ENCODE assay signal across 9 cellular contexts in genomic region chr6:33621396-33622388, GRCh38. TPM values are rescaled to one million over a fixed set of nuclear protein-coding genes. Genes with fewer than 3 reads are reported as not detected.
DNase-seq lines count a peak whose midpoint lies in the region; ATAC-seq, FAIRE-seq and TF ChIP-seq lines count a peak whose summit lies in the region.
"Had no signal": no experiment of that assay in that cellular context is flagged by ENCODE, and none has a peak within 500 bp of the region (broad histone marks: within the 10 kb centered on the region; RNA-seq: fewer than 3 reads in every experiment).

No MANE protein-coding gene starts in this region.

- TF ChIP-seq CTCF in A549 (IDR thresholded peaks at IDR 0.05) (no peak), astrocyte (IDR thresholded peaks at IDR 0.05; ENCODE audit: insufficient read depth, low read depth, low read length) (no peak)

- CTCF ChIA-PET in A549 (lab: Yijun Ruan, JAX): interaction anchor here (0.6 to 3.6 kb wide), 12 partner anchors 11 to 1995 kb away, joined by 3 to 18 read pairs (median 4); no protein-coding TSS in a partner anchor

- H3K4me3 Mint-ChIP-seq in astrocyte (ENCODE audit: unreplicated experiment) (peak overlapping the region; percentile 87), immature natural killer cell (peak overlapping the region; percentile 84 to 94 (median 87))

- no peaks in the 10 kb centered on the region for H4K20me1 ChIP-seq in astrocyte (ENCODE audit: insufficient read depth, low read length)

- TF ChIP-seq RAD21 in A549 (conservative IDR thresholded peaks at IDR 0.05 in 1 of 2, IDR thresholded peaks at IDR 0.05 in 1 of 2): no peak

- H3K27ac ChIP-seq in A549 (peak overlapping the region; percentile 87 to 99), astrocyte (ENCODE audit: low read depth, low read length) (no peak overlapping the region)

- H3K27me3 ChIP-seq in astrocyte (ENCODE audit: insufficient read depth, low read length): no peaks in the 10 kb centered on the region

- H3K9me3 Mint-ChIP-seq in astrocyte (ENCODE audit: unreplicated experiment) (peaks cover 3% of the 10 kb centered on the region), immature natural killer cell (no peaks in the 10 kb centered on the region)

- TF ChIP-seq EP300 in A549 (IDR thresholded peaks at IDR 0.05): no peak

- H3K9ac ChIP-seq in astrocyte (ENCODE audit: low read length): peak overlapping the region; percentile 58

- H2AFZ ChIP-seq in astrocyte (ENCODE audit: low read depth, low read length): peak overlapping the region; percentile 78

- H3K79me2 ChIP-seq in astrocyte (ENCODE audit: insufficient read depth, low read length): no peaks in the 10 kb centered on the region

- 3% methylated on average over 12 of the region's 71 CpGs for WGBS in A549 (ENCODE audit: missing lambda C conversion rate)

- H3K36me3 Mint-ChIP-seq in astrocyte (ENCODE audit: low read depth, unreplicated experiment) (peaks cover 10% of the 10 kb centered on the region), immature natural killer cell (no peaks in the 10 kb centered on the region)

- H3K4me1 Mint-ChIP-seq in astrocyte (ENCODE audit: low read depth, unreplicated experiment) (peaks cover 6% of the 10 kb centered on the region), immature natural killer cell (peaks cover 56 to 61% of the 10 kb centered on the region in 2 donors)

- FAIRE-seq in A549 (lab: Jason Lieb, UNC) (no peak), astrocyte (lab: Jason Lieb, UNC) (no peak)
- FAIRE-seq: GM18507 had no signal

- H3K27ac Mint-ChIP-seq in astrocyte (ENCODE audit: unreplicated experiment) (peak overlapping the region; percentile 89), immature natural killer cell (peak overlapping the region; percentile 82 to 95 (median 90))

- no peaks in the 10 kb centered on the region for H3K36me3 ChIP-seq in astrocyte (ENCODE audit: insufficient read depth, low read length)

- DNase-seq in A549 (ENCODE audit: low read depth in 1 of 2, low spot score in 1 of 2): no peak
- peak; percentile 59 for DNase-seq in RPMI7951 (ENCODE audit: low read depth)
- DNase-seq in astrocyte (ENCODE audit: low read depth): no peak
- DNase-seq in immature natural killer cell: peak; percentile 23 to 27 (median 26)
- peak; percentile 37 for DNase-seq in stimulated activated CD4-positive, alpha-beta T cell treated with anti-CD3 and anti-CD28 coated beads, Interleukin-4, amount 100 ng/mL, for 24 hours
- DNase-seq in NCI-H128 (lab: John Stamatoyannopoulos, UW; ENCODE audit: unreplicated experiment): no peak

- H3K9me3 ChIP-seq in A549 (no peaks in the 10 kb centered on the region), astrocyte (ENCODE audit: insufficient read depth, low read depth, low read length) (no peaks in the 10 kb centered on the region)

- H3K27me3 Mint-ChIP-seq in astrocyte (ENCODE audit: low read depth, unreplicated experiment) (peaks cover 5% of the 10 kb centered on the region), immature natural killer cell (ENCODE audit: low read depth in 3 of 3) (peaks cover 2 to 10% (median 2%) of the 10 kb centered on the region in 3 donors)

- peak overlapping the region; percentile 80 for H3K4me3 ChIP-seq in A549
- peak overlapping the region; percentile 68 for H3K4me3 ChIP-seq in astrocyte (ENCODE audit: insufficient read depth, low read depth, low read length)

- POLR2A ChIA-PET in A549 (lab: Yijun Ruan, JAX): interaction anchor here (0.6 to 2.3 kb wide), 7 partner anchors 12 to 1478 kb away, joined by 3 to 8 read pairs (median 3); partner anchors contain the start of genes BAK1 and UQCC2

- ATAC-seq in A549 (peak; percentile 52 to 63), GM18868 (IDR thresholded peaks at IDR 0.05; ENCODE audit: unreplicated experiment) (peak; percentile 18), HG03280 (IDR thresholded peaks at IDR 0.05; ENCODE audit: unreplicated experiment) (peak; percentile 21)

- peak overlapping the region; percentile 96 for H3K4me2 ChIP-seq in A549
- peak overlapping the region; percentile 92 for H3K4me2 ChIP-seq in astrocyte (ENCODE audit: low read length)

- H3K4me1 ChIP-seq in A549 (peaks cover 30% of the 10 kb centered on the region), astrocyte (ENCODE audit: insufficient read depth, low read length) (peaks cover 3% of the 10 kb centered on the region)

- no peak for TF ChIP-seq POLR2A in A549 (IDR thresholded peaks at IDR 0.05; ENCODE audit: low read length)

TF ChIP-seq in A549, 52 proteins besides CTCF, POLR2A, EP300 and RAD21:
- TF ChIP-seq SMC3 (IDR thresholded peaks at IDR 0.05) (no peak), TP53 (CRISPR knock-in tag; IDR thresholded peaks at IDR 0.05) (no peak), ZC3H11A (IDR thresholded peaks at IDR 0.05) (no peak), POLR2AphosphoS2 (conservative IDR thresholded peaks at IDR 0.05; ENCODE audit: low read length) (no peak), FOSL2 (IDR thresholded peaks at IDR 0.05) (no peak), FOSL2 (CRISPR knock-in tag; IDR thresholded peaks at IDR 0.05) (no peak), MYC (IDR thresholded peaks at IDR 0.05; ENCODE audit: borderline replicate concordance, low read length) (no peak), GATA3 (IDR thresholded peaks at IDR 0.05; ENCODE audit: borderline replicate concordance) (no peak), JUNB (IDR thresholded peaks at IDR 0.05) (no peak), ZFP36 (IDR thresholded peaks at IDR 0.05; ENCODE audit: borderline replicate concordance, partially characterized antibody) (no peak), HMGXB4 (CRISPR knock-in tag; IDR thresholded peaks at IDR 0.05; ENCODE audit: borderline replicate concordance) (no peak), PHF8 (IDR thresholded peaks at IDR 0.05; ENCODE audit: borderline replicate concordance, low read depth) (no peak), HDAC2 (IDR thresholded peaks at IDR 0.05) (no peak), SREBF2 (IDR thresholded peaks at IDR 0.05) (no peak), BHLHE40 (IDR thresholded peaks at IDR 0.05; ENCODE audit: low read depth, low read length) (no peak)
- TF ChIP-seq, protein P1, sequence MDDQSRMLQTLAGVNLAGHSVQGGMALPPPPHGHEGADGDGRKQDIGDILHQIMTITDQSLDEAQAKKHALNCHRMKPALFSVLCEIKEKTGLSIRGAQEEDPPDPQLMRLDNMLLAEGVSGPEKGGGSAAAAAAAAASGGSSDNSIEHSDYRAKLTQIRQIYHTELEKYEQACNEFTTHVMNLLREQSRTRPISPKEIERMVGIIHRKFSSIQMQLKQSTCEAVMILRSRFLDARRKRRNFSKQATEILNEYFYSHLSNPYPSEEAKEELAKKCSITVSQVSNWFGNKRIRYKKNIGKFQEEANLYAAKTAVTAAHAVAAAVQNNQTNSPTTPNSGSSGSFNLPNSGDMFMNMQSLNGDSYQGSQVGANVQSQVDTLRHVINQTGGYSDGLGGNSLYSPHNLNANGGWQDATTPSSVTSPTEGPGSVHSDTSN (IDR thresholded peaks at IDR 0.05): no peak
- TF ChIP-seq, protein P2, sequence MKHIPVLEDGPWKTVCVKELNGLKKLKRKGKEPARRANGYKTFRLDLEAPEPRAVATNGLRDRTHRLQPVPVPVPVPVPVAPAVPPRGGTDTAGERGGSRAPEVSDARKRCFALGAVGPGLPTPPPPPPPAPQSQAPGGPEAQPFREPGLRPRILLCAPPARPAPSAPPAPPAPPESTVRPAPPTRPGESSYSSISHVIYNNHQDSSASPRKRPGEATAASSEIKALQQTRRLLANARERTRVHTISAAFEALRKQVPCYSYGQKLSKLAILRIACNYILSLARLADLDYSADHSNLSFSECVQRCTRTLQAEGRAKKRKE (CRISPR knock-in tag; IDR thresholded peaks at IDR 0.05; ENCODE audit: low read depth): no peak

RNA-seq across cellular contexts. Expression of gene ITPR3, which starts 0.6 kb away (rescaled TPM):
- polyA plus RNA-seq in A549 (2011; rRNA removed) (17.6 and 19.1 TPM in 2 replicates), A549 (2017; fragmentation: RNase III; extraction: RNeasy Plus Mini Kit Qiagen cat#74134 plus additional on column Dnase treatment) (19.0 to 20.8 TPM (median 20.7 TPM) in 3 replicates), immature natural killer cell (1 to 10 TPM in 2 of 3 donors, under 1 TPM in 1; 0.02 to 7.2 (median 1.1) TPM)
- polyA plus RNA-seq in A549 (2012; cell fraction: cytosol; rRNA removed): 25.0 and 29.1 TPM in 2 replicates
- 77.0 and 104 TPM in 2 replicates for polyA plus RNA-seq in A549 (2012; cell fraction: nucleus; rRNA removed)
- 29.3 and 39.6 TPM in 2 replicates for polyA minus RNA-seq in A549 (2011; rRNA and poly(A)+ RNA removed)
- total RNA-seq in RPMI7951 (2014; rRNA removed; shearing (Covaris generic)): 24.4 and 27.9 TPM in 2 replicates
- 17.7 and 21.3 TPM in 2 replicates for total RNA-seq in astrocyte

RNA-seq across cellular contexts. Expression of gene BAK1, which starts 41.6 kb away (rescaled TPM):
- polyA plus RNA-seq in A549 (2011; rRNA removed) (11.9 and 12.6 TPM in 2 replicates), A549 (2017; fragmentation: RNase III; extraction: RNeasy Plus Mini Kit Qiagen cat#74134 plus additional on column Dnase treatment) (16.9 to 19.0 TPM (median 18.8 TPM) in 3 replicates), immature natural killer cell (10 to 100 TPM; 26.6 to 46.6 (median 32.4) TPM)
- polyA plus RNA-seq in A549 (2012; cell fraction: cytosol; rRNA removed): 11.5 and 16.6 TPM in 2 replicates
- polyA plus RNA-seq in A549 (2012; cell fraction: nucleus; rRNA removed): 13.1 and 13.6 TPM in 2 replicates
- 17.3 and 20.9 TPM in 2 replicates for polyA minus RNA-seq in A549 (2011; rRNA and poly(A)+ RNA removed)
- 26.4 and 34.8 TPM in 2 replicates for total RNA-seq in RPMI7951 (2014; rRNA removed; shearing (Covaris generic))
- total RNA-seq in astrocyte: 49.4 and 54.8 TPM in 2 replicates

Comparison
In these comparisons a context has a peak if more than half of its experiments do, and no peak if none do; other contexts are left out.
1. DNase-seq: peak in RPMI7951 (single experiment), immature natural killer cell (3 of 3) and stimulated activated CD4-positive, alpha-beta T cell treated with anti-CD3 and anti-CD28 coated beads, Interleukin-4, amount 100 ng/mL, for 24 hours (single experiment); none in A549 (0 of 2), astrocyte (single experiment) and NCI-H128 (single experiment).
2. Peak in every context shown above with its lines, with median percentiles within 50 percentile points of each other: ATAC-seq.